In the genomic region with DNA sequence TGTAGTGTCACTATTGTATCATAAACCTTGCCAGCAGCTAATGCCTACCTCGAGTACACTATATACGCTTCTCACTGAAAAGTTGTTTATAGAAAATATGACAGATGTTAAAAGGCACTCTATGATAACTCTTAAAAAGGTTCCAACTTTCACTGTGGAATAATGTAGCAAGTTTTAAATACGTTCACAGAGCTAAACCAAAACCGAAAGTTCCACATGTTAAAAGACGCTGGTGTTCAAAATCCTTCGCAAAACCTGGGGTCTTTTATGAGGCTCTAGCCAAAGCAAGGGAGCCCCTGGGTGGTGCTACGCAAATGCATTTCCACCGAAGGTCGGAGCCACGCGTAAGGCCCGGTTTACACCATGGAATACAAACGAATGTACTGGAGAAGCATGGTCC, we compare ENCODE assay signal across 17 cellular contexts.
DNase-seq lines count a peak whose midpoint lies in the region; ATAC-seq and TF ChIP-seq lines count a peak whose summit lies in the region.
"Had no signal": no experiment of that assay in that cellular context is flagged by ENCODE, and none has a peak within 500 bp of the region (broad histone marks: within the 10 kb centered on the region; RNA-seq: fewer than 3 reads in every experiment).

No MANE protein-coding gene starts in this region.

- intact Hi-C loops in CD14-positive monocyte (cut with micrococcal nuclease), result no loop called here

- H3K4me1 ChIP-seq in tibial nerve, result peaks cover 0 to 25% (median 0%) of the 10 kb centered on the region in 4 donors
- H3K4me1 ChIP-seq: foreskin keratinocyte had no signal

- TF ChIP-seq EP300 in tibial nerve (IDR thresholded peaks at IDR 0.05), result peak in 1 of 2 donors; percentile 12

- H3K4me1 Mint-ChIP-seq in activated naive CD8-positive, alpha-beta T cell treated with anti-CD3 and anti-CD28 coated beads for 36 hours, result peaks cover 14% of the 10 kb centered on the region
- H3K4me1 Mint-ChIP-seq in activated naive CD8-positive, alpha-beta T cell treated with anti-CD3 and anti-CD28 coated beads, Interleukin-2, amount 50 U/mL, for 24 hours, result peaks cover 15% of the 10 kb centered on the region
- H3K4me1 Mint-ChIP-seq in CD14-positive monocyte, result peaks cover 8% of the 10 kb centered on the region

- H3K9me3 Mint-ChIP-seq in activated naive CD8-positive, alpha-beta T cell treated with anti-CD3 and anti-CD28 coated beads for 36 hours, result no peaks in the 10 kb centered on the region
- H3K9me3 Mint-ChIP-seq in activated naive CD8-positive, alpha-beta T cell treated with anti-CD3 and anti-CD28 coated beads, Interleukin-2, amount 50 U/mL, for 24 hours, result no peaks in the 10 kb centered on the region
- peaks cover 0 to 22% (median 11%) of the 10 kb centered on the region in 7 donors for H3K9me3 Mint-ChIP-seq in CD14-positive monocyte

- H3K27ac Mint-ChIP-seq in activated naive CD8-positive, alpha-beta T cell treated with anti-CD3 and anti-CD28 coated beads for 36 hours, result no peak overlapping the region
- H3K27ac Mint-ChIP-seq in activated naive CD8-positive, alpha-beta T cell treated with anti-CD3 and anti-CD28 coated beads, Interleukin-2, amount 50 U/mL, for 24 hours, result no peak overlapping the region
- no peak overlapping the region for H3K27ac Mint-ChIP-seq in CD14-positive monocyte
- H3K27ac Mint-ChIP-seq: brain, memory B cell, T-helper 17 cell had no signal

- ATAC-seq in activated naive CD8-positive, alpha-beta T cell treated with anti-CD3 and anti-CD28 coated beads, Interleukin-2, amount 50 U/mL, for 24 hours, result no peak
- ATAC-seq: foreskin keratinocyte, T-helper 17 cell had no signal

- TF ChIP-seq POLR2A in tibial nerve (IDR thresholded peaks at IDR 0.05), result no peak

- no peak for DNase-seq in activated naive CD8-positive, alpha-beta T cell treated with anti-CD3 and anti-CD28 coated beads for 36 hours
- no peak for DNase-seq in activated naive CD8-positive, alpha-beta T cell treated with anti-CD3 and anti-CD28 coated beads, Interleukin-2, amount 50 U/mL, for 24 hours
- DNase-seq in NCI-H69 (lab: John Stamatoyannopoulos, UW) (peak; percentile 66), fibroblast of peridontal ligament (ENCODE audit: extremely low read depth) (peak; percentile 33), tibial nerve (ENCODE audit: low spot score in 2 of 2) (no peak), NK-92 (lab: John Stamatoyannopoulos, UW; ENCODE audit: unreplicated experiment) (no peak), SKM-1 treated with dmso at 0.1 percent for 144 hours (lab: John Stamatoyannopoulos, UW; ENCODE audit: unreplicated experiment) (no peak), CD14-positive monocyte (ENCODE audit: low spot score) (no peak)
- DNase-seq: activated CD4-positive, alpha-beta T cell treated with anti-CD3 and anti-CD28 coated beads, Interleukin-2, amount 50 U/mL, for 1 hour; activated effector memory CD4-positive, alpha-beta T cell treated with Interleukin-2 at 50 U/mL for 16 hours; foreskin keratinocyte; NCI-H2107; stomach; T-helper 17 cell had no signal

- peak overlapping the region; percentile 21 to 89 (median 46) for H3K27ac ChIP-seq in tibial nerve
- H3K27ac ChIP-seq: C4-2B, foreskin keratinocyte, stomach had no signal

- 43 to 45% methylated on average over 13 of the region's 13 CpGs for WGBS in tibial nerve, 2 donors

- H3K4me3 ChIP-seq in tibial nerve, result peak overlapping the region; percentile 8 to 40 (median 30)

- H3K27me3 Mint-ChIP-seq in activated naive CD8-positive, alpha-beta T cell treated with anti-CD3 and anti-CD28 coated beads for 36 hours, result peaks cover 79% of the 10 kb centered on the region
- peaks cover 62% of the 10 kb centered on the region for H3K27me3 Mint-ChIP-seq in activated naive CD8-positive, alpha-beta T cell treated with anti-CD3 and anti-CD28 coated beads, Interleukin-2, amount 50 U/mL, for 24 hours
- peaks cover 56 to 71% (median 60%) of the 10 kb centered on the region in 3 donors for H3K27me3 Mint-ChIP-seq in CD14-positive monocyte (ENCODE audit: low read depth in 3 of 3)

- TF ChIP-seq CTCF in tibial nerve (IDR thresholded peaks at IDR 0.05) (no peak), CD14-positive monocyte (IDR thresholded peaks at IDR 0.05) (no peak)

- peaks cover 0 to 34% of the 10 kb centered on the region in 2 donors for H3K27me3 ChIP-seq in tibial nerve
- H3K27me3 ChIP-seq: foreskin keratinocyte had no signal

- no peaks in the 10 kb centered on the region for H3K36me3 ChIP-seq in tibial nerve
- H3K36me3 ChIP-seq: stomach had no signal

- peak overlapping the region; percentile 56 for H3K4me3 Mint-ChIP-seq in activated naive CD8-positive, alpha-beta T cell treated with anti-CD3 and anti-CD28 coated beads for 36 hours
- H3K4me3 Mint-ChIP-seq in activated naive CD8-positive, alpha-beta T cell treated with anti-CD3 and anti-CD28 coated beads, Interleukin-2, amount 50 U/mL, for 24 hours, result no peak overlapping the region
- H3K4me3 Mint-ChIP-seq in CD14-positive monocyte, result peak overlapping the region in 1 of 2 donors; percentile 64
- H3K4me3 Mint-ChIP-seq: memory B cell, T-helper 17 cell had no signal

- H3K36me3 Mint-ChIP-seq in activated naive CD8-positive, alpha-beta T cell treated with anti-CD3 and anti-CD28 coated beads for 36 hours, result no peaks in the 10 kb centered on the region
- no peaks in the 10 kb centered on the region for H3K36me3 Mint-ChIP-seq in activated naive CD8-positive, alpha-beta T cell treated with anti-CD3 and anti-CD28 coated beads, Interleukin-2, amount 50 U/mL, for 24 hours (ENCODE audit: low read depth)
- peaks cover 0 to 3% of the 10 kb centered on the region in 2 donors for H3K36me3 Mint-ChIP-seq in CD14-positive monocyte
- H3K36me3 Mint-ChIP-seq: brain, memory B cell had no signal

- H3K9me3 ChIP-seq in tibial nerve, result no peaks in the 10 kb centered on the region
- H3K9me3 ChIP-seq: stomach had no signal

Comparison
In these comparisons a context has a peak if more than half of its experiments do, and no peak if none do; other contexts are left out.
1. DNase-seq: peak in NCI-H69 (single experiment) and fibroblast of peridontal ligament (single experiment); none in activated naive CD8-positive, alpha-beta T cell treated with anti-CD3 and anti-CD28 coated beads for 36 hours (single experiment), activated naive CD8-positive, alpha-beta T cell treated with anti-CD3 and anti-CD28 coated beads, Interleukin-2, amount 50 U/mL, for 24 hours (single experiment), tibial nerve (0 of 2), NK-92 (single experiment), SKM-1 treated with dmso at 0.1 percent for 144 hours (single experiment) and CD14-positive monocyte (single experiment).